ENCODE assay signal across 9 cellular contexts in the genomic region with DNA sequence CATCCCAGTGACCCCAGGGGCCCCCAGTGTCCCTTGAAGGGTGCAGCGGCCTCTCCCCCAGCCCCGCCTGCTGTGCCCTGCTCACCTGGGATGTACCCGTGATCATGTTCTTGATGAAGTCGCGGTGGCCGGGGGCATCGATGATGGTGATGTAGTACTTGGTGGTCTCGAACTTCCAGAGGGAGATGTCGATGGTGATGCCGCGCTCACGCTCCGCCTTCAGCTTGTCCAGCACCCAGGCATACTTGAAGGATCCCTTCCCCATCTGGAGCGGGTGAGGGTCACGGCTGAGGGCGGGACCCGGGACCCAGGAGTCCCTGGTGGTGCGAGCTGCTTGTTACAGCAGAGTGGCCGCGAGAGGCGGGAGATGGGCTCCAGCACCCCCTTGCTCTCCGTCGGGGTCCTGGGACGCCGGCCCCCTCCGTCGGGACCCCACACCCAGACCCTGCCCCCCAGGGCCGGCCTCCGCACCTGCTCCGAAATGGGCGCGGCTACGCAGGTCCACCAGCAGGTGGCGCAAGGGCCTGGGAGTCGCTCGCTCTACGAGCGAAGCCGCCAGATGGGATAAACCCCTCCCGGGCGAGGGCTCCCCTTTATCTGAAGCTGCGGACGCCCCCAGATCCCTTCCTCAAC. TPM values are rescaled to one million over a fixed set of nuclear protein-coding genes. Genes with fewer than 3 reads are reported as not detected.
DNase-seq lines count a peak whose midpoint lies in the region; ATAC-seq and TF ChIP-seq lines count a peak whose summit lies in the region.
"Had no signal": no experiment of that assay in that cellular context is flagged by ENCODE, and none has a peak within 500 bp of the region (broad histone marks: within the 10 kb centered on the region; RNA-seq: fewer than 3 reads in every experiment).

No MANE protein-coding gene starts in this region.

- H3K4me1 ChIP-seq in PC-3 (ENCODE audit: insufficient read depth, low read length) (peaks cover 14% of the 10 kb centered on the region), neutrophil (ENCODE audit: control insufficient read depth in 1 of 2, insufficient read depth in 1 of 2, low read depth in 1 of 2, low read length in 1 of 2) (peaks cover 4 to 9% of the 10 kb centered on the region in 2 experiments)

- H3K9me2 ChIP-seq in PC-3 (replicated peaks; ENCODE audit: low read length) = no peaks in the 10 kb centered on the region

- H3K4me3 ChIP-seq in PC-3 (ENCODE audit: low read length) = no peak overlapping the region
- no peak overlapping the region for H3K4me3 ChIP-seq in fibroblast of mammary gland (ENCODE audit: control insufficient read depth, low read depth, low read length)
- peak overlapping the region; percentile 32 to 42 for H3K4me3 ChIP-seq in neutrophil (ENCODE audit: low read depth in 1 of 2, low read length in 1 of 2)

- H4K20me1 ChIP-seq in PC-3 (ENCODE audit: low read length) = no peaks in the 10 kb centered on the region; the same call in 1 of the 2 replicates

- H3K79me2 ChIP-seq in PC-3 (ENCODE audit: low read length) = peaks cover 21% of the 10 kb centered on the region

- ATAC-seq in PC-3 (peak; percentile 15), HG03108 (IDR thresholded peaks at IDR 0.05; ENCODE audit: unreplicated experiment) (no peak)

- H3K9ac ChIP-seq in PC-3 (ENCODE audit: low read length) = no peak overlapping the region

- H3K36me3 ChIP-seq in PC-3 (ENCODE audit: low read depth, low read length) (peaks cover 50% of the 10 kb centered on the region), neutrophil (no peaks in the 10 kb centered on the region)

- BruUV-seq in PC-3 (replicated peaks; lab: Mats Ljungman, UMichigan) = no TSS peak

- DNase-seq in NCI-H2029 (lab: John Stamatoyannopoulos, UW) (peak; percentile 16), NCI-H2029 treated with DMSO at 0.1 percent for 48 hours (lab: John Stamatoyannopoulos, UW) (no peak), PC-3 (peak; percentile 51), fibroblast of mammary gland (ENCODE audit: low read depth) (peak; percentile 24), superior temporal gyrus (ENCODE audit: extremely low spot score) (peak; percentile 81)
- peak; percentile 61 to 65 for DNase-seq in activated T-helper 1 cell treated with anti-CD3 and anti-CD28 coated beads, Interleukin-2, amount 50 U/mL, for 16 hours (ENCODE audit: low read depth in 1 of 2, low spot score in 1 of 2)

- TF ChIP-seq CTCF in PC-3 (conservative IDR thresholded peaks at IDR 0.05; ENCODE audit: low read depth, low read length) (peak; percentile 90), fibroblast of mammary gland (conservative IDR thresholded peaks at IDR 0.05; ENCODE audit: control insufficient read depth, insufficient read depth, low read depth, low read length) (peak; percentile 73), neutrophil (IDR thresholded peaks at IDR 0.05) (peak; percentile 83)

- H3K27me3 ChIP-seq in PC-3 (ENCODE audit: low read length) = no peaks in the 10 kb centered on the region
- H3K27me3 ChIP-seq in neutrophil = peaks cover 81% of the 10 kb centered on the region

- CTCF ChIA-PET in PC-3 (lab: Charles Lee) = interaction anchor here (0.9 to 1.7 kb wide), 3 partner anchors 25 to 42 kb away, joined by 4 to 21 read pairs (median 4); a partner anchor contains a TSS

- POLR2A ChIA-PET in PC-3 (lab: Charles Lee; ENCODE audit: unreplicated experiment) = no interaction called here

- H3K4me2 ChIP-seq in PC-3 (ENCODE audit: low read length) = peak overlapping the region; percentile 98; the same call in 1 of the 2 replicates

- intact Hi-C loops in PC-3 (cut with micrococcal nuclease) = no loop called here

- H3K27ac ChIP-seq in PC-3 (ENCODE audit: low read length) = no peak overlapping the region
- H3K27ac ChIP-seq in neutrophil = no peak overlapping the region

- H2AFZ ChIP-seq in PC-3 (ENCODE audit: low read length) = no peak overlapping the region

- H3K9me3 ChIP-seq in PC-3 (ENCODE audit: low read length) (no peaks in the 10 kb centered on the region), neutrophil (no peaks in the 10 kb centered on the region)

- H3F3A ChIP-seq in PC-3 (ENCODE audit: low read length, unreplicated experiment) = no peaks in the 10 kb centered on the region

RNA-seq across cellular contexts. Expression of a gene that starts 3.0 kb away (rescaled TPM):
- 463 and 559 TPM in 2 replicates for total RNA-seq in PC-3 (2014; rRNA removed)
- total RNA-seq: subcutaneous adipose tissue had no signal

RNA-seq across cellular contexts. Expression of a gene that starts 23.4 kb away (rescaled TPM):
- total RNA-seq in PC-3 (2014; rRNA removed) = not detected in 2 replicates
- total RNA-seq: subcutaneous adipose tissue had no signal

RNA-seq across cellular contexts. Expression of a gene that starts 24.7 kb away (rescaled TPM):
- 245 and 256 TPM in 2 replicates for total RNA-seq in PC-3 (2014; rRNA removed)

RNA-seq across cellular contexts. Expression of a gene that starts 41.3 kb away (rescaled TPM):
- 11.1 and 15.1 TPM in 2 replicates for total RNA-seq in PC-3 (2014; rRNA removed)

RNA-seq across cellular contexts. Expression of a gene that starts 51.7 kb away (rescaled TPM):
- total RNA-seq in PC-3 (2014; rRNA removed) = 0.22 and 0.63 TPM in 2 replicates
- total RNA-seq: subcutaneous adipose tissue had no signal

Comparison
In these comparisons a context has a peak if more than half of its experiments do, and no peak if none do; other contexts are left out.
1. H3K4me3 ChIP-seq: peak in neutrophil (2 of 2); none in PC-3 (single experiment) and fibroblast of mammary gland (single experiment).
2. Peak in every context shown above with its lines, with median percentiles within 50 percentile points of each other: CTCF ChIP-seq.